In genomic region chr17:64218066-64218465, GRCh38 we compare ENCODE assay signal across 10 cellular contexts. TPM values are rescaled to one million over a fixed set of nuclear protein-coding genes. Genes with fewer than 3 reads are reported as not detected.
DNase-seq lines count a peak whose midpoint lies in the region; ATAC-seq, FAIRE-seq and TF ChIP-seq lines count a peak whose summit lies in the region.
"Had no signal": no experiment of that assay in that cellular context is flagged by ENCODE, and none has a peak within 500 bp of the region (broad histone marks: within the 10 kb centered on the region; RNA-seq: fewer than 3 reads in every experiment).

No MANE protein-coding gene starts in this region.

- TF ChIP-seq CTCF in GM12878 (IDR thresholded peaks at IDR 0.05 in 2 of 3, conservative IDR thresholded peaks at IDR 0.05 in 1 of 3; ENCODE audit: control insufficient read depth in 2 of 3, extremely low read depth in 1 of 3, insufficient read depth in 1 of 3, low read depth in 3 of 3, low read length in 3 of 3) (no peak), GM23338 (conservative IDR thresholded peaks at IDR 0.05; ENCODE audit: low read depth in 2 of 2) (no peak)

- H3K27me3 ChIP-seq in GM12878 (replicated peaks in 1 of 2; ENCODE audit: control insufficient read depth in 2 of 2, insufficient read depth in 2 of 2, low read length in 1 of 2) (no peaks in the 10 kb centered on the region), GM23338 (ENCODE audit: insufficient read depth) (no peaks in the 10 kb centered on the region)

- H3K4me1 Mint-ChIP-seq in stimulated activated naive CD8-positive, alpha-beta T cell treated with anti-CD3 and anti-CD28 coated beads, Interleukin-15, amount 100 ng/mL, for 72 hours = peaks cover 50% of the 10 kb centered on the region
- H3K4me1 Mint-ChIP-seq in GM23338 = peaks cover 17% of the 10 kb centered on the region

- RAD21 ChIA-PET in GM12878 (lab: Charles Lee; ENCODE audit: unreplicated experiment) = interaction anchor here (1.0 kb wide), 2 partner anchors 18 to 57 kb away, joined by 3 to 4 read pairs; no protein-coding TSS in a partner anchor

- H3K4me2 ChIP-seq in GM12878 (ENCODE audit: control insufficient read depth, insufficient read depth) (no peak overlapping the region; the same call in 1 of the 2 replicates), GM23338 (no peak overlapping the region)

- H4K20me1 ChIP-seq in GM12878 (ENCODE audit: control insufficient read depth, insufficient read depth) (no peaks in the 10 kb centered on the region), GM23338 (replicated peaks; ENCODE audit: insufficient read depth) (no peaks in the 10 kb centered on the region; the same call in 1 of the 2 replicates)

- H2AFZ ChIP-seq in GM12878 (ENCODE audit: control insufficient read depth, low read depth, low read length) (no peak overlapping the region), GM23338 (no peak overlapping the region)

- peak; percentile 87 for ATAC-seq in HG03442 (IDR thresholded peaks at IDR 0.05; ENCODE audit: unreplicated experiment)
- ATAC-seq in GM12878 = peak; percentile 72
- peak; percentile 99 for ATAC-seq in stimulated activated naive CD8-positive, alpha-beta T cell treated with anti-CD3 and anti-CD28 coated beads, Interleukin-15, amount 100 ng/mL, for 72 hours
- ATAC-seq in GM23338 = no peak

- TF ChIP-seq RAD21 in GM12878 (IDR thresholded peaks at IDR 0.05; ENCODE audit: insufficient read depth, low read depth, low read length) = no peak

- 79% methylated on average over 3 of the region's 3 CpGs for WGBS in GM12878 (ENCODE audit: insufficient coverage, insufficient replicate concordance, low lambda C conversion rate, missing lambda C conversion rate)

- no peaks in the 10 kb centered on the region; the same call in 1 of the 2 replicates for H3K79me2 ChIP-seq in GM12878 (ENCODE audit: control insufficient read depth, insufficient read depth, low read length)
- peaks cover 42% of the 10 kb centered on the region for H3K79me2 ChIP-seq in GM23338 (replicated peaks; ENCODE audit: insufficient read depth)

- intact Hi-C loops in GM12878 (cut with micrococcal nuclease; ENCODE audit: unreplicated experiment) = no loop called here

- H3K9me3 ChIP-seq in GM12878 (replicated peaks; ENCODE audit: control insufficient read depth, insufficient read depth, low read length) = no peaks in the 10 kb centered on the region

- H3K9me3 Mint-ChIP-seq in stimulated activated naive CD8-positive, alpha-beta T cell treated with anti-CD3 and anti-CD28 coated beads, Interleukin-15, amount 100 ng/mL, for 72 hours = no peaks in the 10 kb centered on the region
- H3K9me3 Mint-ChIP-seq in GM23338 = no peaks in the 10 kb centered on the region; the same call in 2 of the 3 replicates

- in situ Hi-C loops in GM12878 (cut with MboI) = no loop called here

- POLR2A ChIA-PET in GM12878 (lab: Charles Lee) = interaction anchor here (0.6 to 1.2 kb wide), 6 partner anchors 14 to 418 kb away, joined by 3 to 10 read pairs (median 6); no protein-coding TSS in a partner anchor

- peaks cover 6% of the 10 kb centered on the region; the same call in 2 of the 3 replicates for H3K36me3 Mint-ChIP-seq in GM23338 (ENCODE audit: low read depth)

- DNase-seq in activated CD8-positive, alpha-beta memory T cell treated with anti-CD3 and anti-CD28 coated beads, Interleukin-2, amount 50 U/mL, for 48 hours = peak; percentile 62
- no peak for DNase-seq in activated CD8-positive, alpha-beta memory T cell treated with anti-CD3 and anti-CD28 coated beads for 24 hours
- DNase-seq in GM12878 (ENCODE audit: low read depth, low spot score) (peak; percentile 28), GM23338 (ENCODE audit: low spot score) (no peak), HK-2 (ENCODE audit: unreplicated experiment) (no peak), NCI-H2171 (lab: John Stamatoyannopoulos, UW) (no peak)
- peak; percentile 12 to 44 for DNase-seq in stimulated activated naive CD8-positive, alpha-beta T cell treated with anti-CD3 and anti-CD28 coated beads, Interleukin-15, amount 100 ng/mL, for 72 hours
- DNase-seq: central memory CD4-positive, alpha-beta T cell; Karpas-422 had no signal

- no peak overlapping the region for H3K9ac ChIP-seq in GM12878 (ENCODE audit: control insufficient read depth, insufficient read depth, low read length)

- CTCF ChIA-PET in GM12878 (lab: Yijun Ruan, JAX) = interaction anchor here (1.0 to 2.6 kb wide), 6 partner anchors 12 to 198 kb away, joined by 3 to 9 read pairs (median 4); no protein-coding TSS in a partner anchor

- BruUV-seq in GM12878 (replicated peaks; lab: Mats Ljungman, UMichigan) = no TSS peak

- H3F3A ChIP-seq in GM23338 (replicated peaks; ENCODE audit: low read depth) = no peaks in the 10 kb centered on the region

- H3K27me3 Mint-ChIP-seq in stimulated activated naive CD8-positive, alpha-beta T cell treated with anti-CD3 and anti-CD28 coated beads, Interleukin-15, amount 100 ng/mL, for 72 hours = no peaks in the 10 kb centered on the region
- peaks cover 2% of the 10 kb centered on the region for H3K27me3 Mint-ChIP-seq in GM23338 (ENCODE audit: insufficient read depth, low read depth, poor library complexity)

- H3K9me2 ChIP-seq in GM23338 (ENCODE audit: insufficient read depth) = no peaks in the 10 kb centered on the region; the same call in 1 of the 2 replicates

- no peak for TF ChIP-seq EP300 in GM12878 (IDR thresholded peaks at IDR 0.05; ENCODE audit: borderline replicate concordance in 1 of 2, control insufficient read depth in 1 of 2, low read depth in 2 of 2, low read length in 2 of 2)

- H3K27ac Mint-ChIP-seq in stimulated activated naive CD8-positive, alpha-beta T cell treated with anti-CD3 and anti-CD28 coated beads, Interleukin-15, amount 100 ng/mL, for 72 hours = no peak overlapping the region
- no peak overlapping the region for H3K27ac Mint-ChIP-seq in GM23338

- no peak for FAIRE-seq in GM12878 (lab: Jason Lieb, UNC)

- H3K4me3 ChIP-seq in GM12878 = no peak overlapping the region
- no peak overlapping the region for H3K4me3 ChIP-seq in GM23338

- H3K4me1 ChIP-seq in GM12878 (ENCODE audit: control insufficient read depth, insufficient read depth, low read length) (peaks cover 22% of the 10 kb centered on the region), GM23338 (ENCODE audit: insufficient read depth) (peaks cover 17% of the 10 kb centered on the region)

- peak overlapping the region in 1 of 2 donors; percentile 39 for H3K4me3 Mint-ChIP-seq in stimulated activated naive CD8-positive, alpha-beta T cell treated with anti-CD3 and anti-CD28 coated beads, Interleukin-15, amount 100 ng/mL, for 72 hours
- no peak overlapping the region for H3K4me3 Mint-ChIP-seq in GM23338

- H3K36me3 ChIP-seq in GM12878 (ENCODE audit: control insufficient read depth in 2 of 2, insufficient read depth in 2 of 2, low read length in 1 of 2) (peaks cover 0 to 5% of the 10 kb centered on the region in 2 experiments; a peak in 2 of 4 replicates), GM23338 (ENCODE audit: insufficient read depth) (0 out of 2 replicates have a peak, but pooled peaks cover under 1% of the 10 kb centered on the region)

- H3K27ac ChIP-seq in GM12878 (ENCODE audit: control insufficient read depth, insufficient read depth) = no peak overlapping the region
- no peak overlapping the region for H3K27ac ChIP-seq in GM23338 (ENCODE audit: low read depth)

- no peak for TF ChIP-seq POLR2A in GM12878 (IDR thresholded peaks at IDR 0.05; ENCODE audit: low read depth, low read length)

- SMC1A ChIA-PET in GM12878 (lab: Charles Lee; ENCODE audit: uncharacterized antibody, unreplicated experiment) = interaction anchor here (0.7 to 2.1 kb wide), 13 partner anchors 14 to 666 kb away, joined by 3 to 5 read pairs (median 3); no protein-coding TSS in a partner anchor

TF ChIP-seq in GM12878, 131 proteins besides CTCF, POLR2A, EP300 and RAD21 (continues in another document):
- TF ChIP-seq SPI1 (IDR thresholded peaks at IDR 0.05; ENCODE audit: borderline replicate concordance, insufficient read depth, low read depth, low read length) = peak; percentile 80
- TF ChIP-seq HDAC2 (IDR thresholded peaks at IDR 0.05) = no peak
- TF ChIP-seq RUNX3 (IDR thresholded peaks at IDR 0.05; ENCODE audit: low read length) = peak; percentile 19; the same call in 1 of the 2 replicates
- peak; percentile 27; the same call in 1 of the 2 replicates for TF ChIP-seq ZNF384 (IDR thresholded peaks at IDR 0.05; ENCODE audit: borderline replicate concordance, low read depth, low read length)
- TF ChIP-seq JUNB (IDR thresholded peaks at IDR 0.05) = 0 out of 2 replicates have a peak, but pooled peaks have one; percentile 9
- TF ChIP-seq ZNF207 (IDR thresholded peaks at IDR 0.05; ENCODE audit: borderline replicate concordance) = no peak

TF ChIP-seq in GM23338, 12 proteins besides CTCF, POLR2A, EP300 and RAD21:
- no peak for TF ChIP-seq NANOG (IDR thresholded peaks at IDR 0.05; ENCODE audit: borderline replicate concordance)
- no peak for TF ChIP-seq ZNF114 (CRISPR knock-in tag; IDR thresholded peaks at IDR 0.05)

RNA-seq across cellular contexts. Expression of gene TEX2, which starts 45.0 kb away (rescaled TPM):
- 17.1 and 20.9 TPM in 2 replicates for total RNA-seq in GM12878 (2013; cell fraction: nucleolus; rRNA removed)
- total RNA-seq in GM12878 (2014; rRNA removed) = 16.2 and 18.5 TPM in 2 replicates
- total RNA-seq in GM12878 (2014; rRNA removed; fragmentation: Illumina TruSeq; extraction: Trizol) = 15.0 and 16.5 TPM in 2 replicates
- total RNA-seq in GM12878 (2021) = 18.8 and 21.5 TPM in 2 replicates
- polyA plus RNA-seq in GM12878 (2011; ENCODE audit: low read depth) = 3.5 TPM
- polyA plus RNA-seq in GM12878 (2011; rRNA removed) = 8.8 and 9.9 TPM in 2 replicates
- polyA plus RNA-seq in GM12878 (2011; cell fraction: cytosol; rRNA removed) = 8.1 and 8.5 TPM in 2 replicates
- 9.5 and 11.2 TPM in 2 replicates for polyA plus RNA-seq in GM12878 (2011; cell fraction: nucleus; rRNA removed)
- polyA plus RNA-seq in GM12878 (2012) = 4.8 and 5.6 TPM in 2 replicates
- 19.9 and 21.9 TPM in 2 replicates for polyA plus RNA-seq in GM12878 (2014; fragmentation: Illumina TruSeq; extraction: Trizol)
- 1 to 10 TPM; 3.8 to 4.3 TPM for polyA plus RNA-seq in GM12878 (2014; fragmentation: Nextera tagmentation; extraction: Ambion mirVana)
- polyA plus RNA-seq in GM12878 (2014; rRNA removed) = 12.4 and 12.8 TPM in 2 replicates
- polyA plus RNA-seq in GM12878 (2016; fragmentation: Nextera tagmentation; extraction: Ambion mirVana) = 10 to 100 TPM; 16.6 to 18.0 TPM
- 16.0 and 17.3 TPM in 2 replicates for polyA minus RNA-seq in GM12878 (2011; rRNA and poly(A)+ RNA removed)
- 3.3 and 3.8 TPM in 2 replicates for polyA minus RNA-seq in GM12878 (2011; cell fraction: cytosol; rRNA and poly(A)+ RNA removed)
- polyA minus RNA-seq in GM12878 (2011; cell fraction: nucleus; rRNA and poly(A)+ RNA removed) = 7.9 and 15.2 TPM in 2 replicates
- 13.4 and 17.7 TPM in 2 replicates for total RNA-seq in GM23338 (2014; rRNA removed; shearing (Covaris generic))
- polyA plus RNA-seq in GM23338 (2016; fragmentation: Nextera tagmentation; extraction: Ambion mirVana) = 5.6 and 7.5 TPM in 2 replicates

Comparison
In these comparisons a context has a peak if more than half of its experiments do, and no peak if none do; other contexts are left out.
1. DNase-seq: peak in activated CD8-positive, alpha-beta memory T cell treated with anti-CD3 and anti-CD28 coated beads, Interleukin-2, amount 50 U/mL, for 48 hours (single experiment), GM12878 (single experiment) and stimulated activated naive CD8-positive, alpha-beta T cell treated with anti-CD3 and anti-CD28 coated beads, Interleukin-15, amount 100 ng/mL, for 72 hours (2 of 2); none in activated CD8-positive, alpha-beta memory T cell treated with anti-CD3 and anti-CD28 coated beads for 24 hours (single experiment), GM23338 (single experiment), HK-2 (single experiment) and NCI-H2171 (single experiment).